8 cellular contexts compared by ENCODE assay signal in the genomic region with DNA sequence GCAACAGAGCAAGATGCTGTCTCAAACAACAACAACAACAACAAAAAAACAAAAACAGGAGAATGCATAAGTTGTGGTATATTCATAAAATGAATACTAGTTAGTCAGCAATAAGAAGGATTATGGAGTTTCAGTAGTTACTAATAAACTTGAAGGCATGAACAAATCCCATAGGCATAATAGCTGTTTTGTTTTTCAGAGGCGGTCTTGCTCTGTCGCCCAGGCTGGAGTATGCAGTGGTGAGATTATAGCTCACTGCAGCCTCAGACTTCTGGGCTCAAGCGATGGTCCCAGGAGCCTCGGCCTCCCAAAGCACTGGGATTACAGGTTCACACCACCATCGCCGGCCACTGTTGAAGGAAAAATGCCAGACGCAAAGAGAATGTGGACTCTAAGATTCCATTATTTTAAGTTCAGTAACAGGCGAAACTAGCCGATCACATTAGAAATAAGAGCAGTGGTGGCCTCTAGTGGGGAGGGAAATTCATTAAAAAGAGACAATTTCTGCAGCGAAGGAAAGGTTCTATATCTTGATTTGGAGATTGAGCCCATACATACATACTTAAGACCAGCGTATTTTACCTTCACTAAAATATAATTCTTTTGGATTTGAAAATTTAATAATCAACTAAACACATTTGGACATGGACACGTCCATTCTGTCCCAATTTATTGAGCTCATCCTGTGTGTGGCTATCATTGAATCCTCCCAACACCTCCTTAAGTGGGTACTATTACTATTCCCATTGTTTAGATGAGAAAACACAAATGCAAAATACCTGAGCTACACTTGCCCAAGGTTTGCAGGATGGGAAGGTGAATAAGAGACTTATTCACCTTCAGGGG. TPM values are rescaled to one million over a fixed set of nuclear protein-coding genes. Genes with fewer than 3 reads are reported as not detected.
A peak's percentile ranks its signal among the peaks of the same experiment; 100 is the strongest.
DNase-seq lines count a peak whose midpoint lies in the region; ATAC-seq and TF ChIP-seq lines count a peak whose summit lies in the region.

No MANE protein-coding gene starts in this region.

- H3K27ac ChIP-seq in mammary epithelial cell (ENCODE audit: insufficient read depth, low read depth, low read length) (peak overlapping the region; percentile 72), smooth muscle cell (ENCODE audit: low read depth) (peak overlapping the region; percentile 92)

- H3K36me3 ChIP-seq in mammary epithelial cell (ENCODE audit: insufficient read depth, low read length) (no peaks in the 10 kb centered on the region), smooth muscle cell (ENCODE audit: low read depth) (no peaks in the 10 kb centered on the region)

- DNase-seq in SIG-M5 treated with dmso at 0.1 percent for 504 hours (lab: John Stamatoyannopoulos, UW; ENCODE audit: unreplicated experiment) = peak; percentile 81
- DNase-seq in SIG-M5 (lab: John Stamatoyannopoulos, UW) = no peak
- peak; percentile 67 for DNase-seq in M059J (ENCODE audit: low read depth)
- DNase-seq in T-helper 1 cell = peak in 4 of 5 donors; percentile 11 to 59 (median 36)
- DNase-seq in mammary epithelial cell = peak; percentile 38
- DNase-seq in inferior parietal cortex (ENCODE audit: extremely low spot score) = peak; percentile 91
- no peak for DNase-seq in smooth muscle cell (lab: John Stamatoyannopoulos, UW; ENCODE audit: unreplicated experiment)

- no TSS peak for BruUV-seq in mammary epithelial cell (replicated peaks; lab: Mats Ljungman, UMichigan)

- H3K9me3 ChIP-seq in mammary epithelial cell (replicated peaks; ENCODE audit: insufficient read depth, low read length) (no peaks in the 10 kb centered on the region), smooth muscle cell (replicated peaks; ENCODE audit: low read depth) (no peaks in the 10 kb centered on the region)

- H3K4me1 ChIP-seq in mammary epithelial cell (ENCODE audit: insufficient read depth, low read length) (peaks cover 10% of the 10 kb centered on the region), smooth muscle cell (ENCODE audit: low read depth) (peaks cover 8% of the 10 kb centered on the region)

- H3K4me3 ChIP-seq in mammary epithelial cell (replicated peaks in 1 of 3; ENCODE audit: insufficient read depth in 1 of 3, low read depth in 2 of 3, low read length in 3 of 3) = no peak overlapping the region
- peak overlapping the region; percentile 63 for H3K4me3 ChIP-seq in smooth muscle cell

- peaks cover 6% of the 10 kb centered on the region for H3F3A ChIP-seq in smooth muscle cell (ENCODE audit: low read depth)

- CTCF ChIA-PET in mammary epithelial cell (lab: Charles Lee; ENCODE audit: low non-redundant PET) = interaction anchor here (0.6 to 1.4 kb wide), 4 partner anchors 195 to 361 kb away, joined by 5 to 9 read pairs (median 6); no protein-coding TSS in a partner anchor

- no peak for ATAC-seq in HG02884 (IDR thresholded peaks at IDR 0.05; ENCODE audit: unreplicated experiment)

- H3K79me2 ChIP-seq in mammary epithelial cell (ENCODE audit: insufficient read depth, low read length) (no peaks in the 10 kb centered on the region), smooth muscle cell (ENCODE audit: low read depth) (no peaks in the 10 kb centered on the region)

- whole genome bisulfite sequencing in mammary epithelial cell (ENCODE audit: low coverage, missing lambda C conversion rate) = 19% methylated on average over 12 of the region's 12 CpGs
- 23% methylated on average over 12 of the region's 12 CpGs for WGBS in smooth muscle cell (ENCODE audit: low lambda C conversion rate)

- dilution Hi-C loops in mammary epithelial cell (cut with HindIII; ENCODE audit: low sequenced_read_pairs) = no loop called here

- intact Hi-C loops in mammary epithelial cell (cut with micrococcal nuclease) = loop anchor here (1.0 kb wide), 4 partner anchors 169 to 360 kb away; no protein-coding TSS in a partner anchor

- no peaks in the 10 kb centered on the region for H4K20me1 ChIP-seq in mammary epithelial cell (ENCODE audit: insufficient read depth, low read length)
- H4K20me1 ChIP-seq in smooth muscle cell (ENCODE audit: low read depth) = no peaks in the 10 kb centered on the region

- in situ Hi-C loops in mammary epithelial cell (cut with MboI; ENCODE audit: low sequenced_read_pairs in 2 of 2) = loop anchor here in 1 of 2 donors (10.0 kb wide), 1 partner anchor 368 kb away; no protein-coding TSS in a partner anchor

- H3K9ac ChIP-seq in mammary epithelial cell (ENCODE audit: insufficient read depth, low read length) (no peak overlapping the region), smooth muscle cell (ENCODE audit: low read depth) (no peak overlapping the region)

- no peaks in the 10 kb centered on the region for H3K27me3 ChIP-seq in mammary epithelial cell (ENCODE audit: insufficient read depth, low read length)
- no peaks in the 10 kb centered on the region for H3K27me3 ChIP-seq in smooth muscle cell (ENCODE audit: low read depth)

- TF ChIP-seq CTCF in mammary epithelial cell (conservative IDR thresholded peaks at IDR 0.05 in 1 of 2, IDR thresholded peaks at IDR 0.05 in 1 of 2; ENCODE audit: extremely low read depth in 1 of 2, insufficient read depth in 1 of 2, low read depth in 1 of 2, low read length in 2 of 2) (peak; percentile 63 to 70), smooth muscle cell (IDR thresholded peaks at IDR 0.05; ENCODE audit: borderline replicate concordance, insufficient read depth, poor library complexity, severe bottlenecking) (peak; percentile 50)

- H3K4me2 ChIP-seq in mammary epithelial cell (ENCODE audit: insufficient read depth, low read depth, low read length) = peak overlapping the region; percentile 57
- H3K4me2 ChIP-seq in smooth muscle cell = peak overlapping the region; percentile 92

- peak overlapping the region; percentile 99 for H2AFZ ChIP-seq in mammary epithelial cell (ENCODE audit: low read depth, low read length)
- H2AFZ ChIP-seq in smooth muscle cell (ENCODE audit: low read depth) = peak overlapping the region; percentile 84

RNA-seq across cellular contexts. Expression of gene HDAC11, which starts 27.4 kb away (rescaled TPM):
- total RNA-seq in M059J (2014; rRNA removed; shearing (Covaris generic)) = 4.6 and 5.5 TPM in 2 replicates
- total RNA-seq in mammary epithelial cell = 10 to 100 TPM; 17.2 to 17.7 TPM
- 8.5 TPM for polyA plus RNA-seq in mammary epithelial cell
- polyA minus RNA-seq in mammary epithelial cell = 7.9 TPM
- total RNA-seq in smooth muscle cell = 7.5 and 9.6 TPM in 2 replicates
- 14.8 and 20.2 TPM in 2 replicates for polyA plus RNA-seq in smooth muscle cell

RNA-seq across cellular contexts. Expression of gene NUP210, which starts 32.6 kb away (rescaled TPM):
- 3.5 and 8.5 TPM in 2 replicates for total RNA-seq in M059J (2014; rRNA removed; shearing (Covaris generic))
- under 1 TPM; 0.14 to 0.83 TPM for total RNA-seq in mammary epithelial cell
- 0.10 TPM for polyA plus RNA-seq in mammary epithelial cell
- polyA minus RNA-seq in mammary epithelial cell = not detected
- 0.58 and 1.5 TPM in 2 replicates for total RNA-seq in smooth muscle cell
- 0.22 and 0.35 TPM in 2 replicates for polyA plus RNA-seq in smooth muscle cell

Comparison
In these comparisons a context has a peak if more than half of its experiments do, and no peak if none do; other contexts are left out.
1. DNase-seq: peak in SIG-M5 treated with dmso at 0.1 percent for 504 hours (single experiment), M059J (single experiment), T-helper 1 cell (4 of 5), mammary epithelial cell (single experiment) and inferior parietal cortex (single experiment); none in SIG-M5 (single experiment) and smooth muscle cell (single experiment).